In the genomic region with DNA sequence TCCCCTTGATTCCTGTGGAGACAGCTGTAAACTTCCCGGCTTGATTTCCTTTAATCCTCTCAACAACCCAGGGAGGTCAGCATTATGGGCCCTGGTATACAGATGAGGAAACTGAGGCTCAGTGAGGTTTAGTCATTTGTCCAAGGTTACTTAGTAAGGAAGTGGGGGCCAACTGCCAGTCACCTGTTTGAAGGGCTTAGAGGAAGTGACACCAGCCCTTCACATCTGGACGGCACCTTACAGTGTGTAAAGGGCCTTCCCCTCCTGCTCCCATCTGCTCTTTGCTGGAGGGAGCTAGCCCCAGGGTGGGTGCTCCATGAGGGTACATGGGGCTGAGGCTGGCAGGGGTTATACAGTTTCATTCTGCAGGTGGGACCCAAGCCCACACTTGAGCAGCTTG, we compare ENCODE assay signal across 24 cellular contexts. TPM values are rescaled to one million over a fixed set of nuclear protein-coding genes. Genes with fewer than 3 reads are reported as not detected.
DNase-seq lines count a peak whose midpoint lies in the region; ATAC-seq, FAIRE-seq and TF ChIP-seq lines count a peak whose summit lies in the region.
"Had no signal": no experiment of that assay in that cellular context is flagged by ENCODE, and none has a peak within 500 bp of the region (broad histone marks: within the 10 kb centered on the region; RNA-seq: fewer than 3 reads in every experiment).

No MANE protein-coding gene starts in this region.

- 78 to 90% methylated on average over 2 of the region's 2 CpGs for WGBS in sigmoid colon, 2 donors

- TF ChIP-seq CTCF in endothelial cell (IDR thresholded peaks at IDR 0.05; ENCODE audit: unreplicated experiment), result no peak
- no peak for TF ChIP-seq CTCF in sigmoid colon (IDR thresholded peaks at IDR 0.05)

- no peak for DNase-seq in activated naive CD4-positive, alpha-beta T cell treated with anti-CD3 and anti-CD28 coated beads, Interleukin-2, amount 50 U/mL, for 72 hours (ENCODE audit: low spot score in 2 of 2)
- DNase-seq in activated naive CD4-positive, alpha-beta T cell treated with Interleukin-2 at 50 U/mL for 16 hours, result no peak
- DNase-seq in GM12892 (ENCODE audit: insufficient read length), result no peak
- no peak for DNase-seq in endothelial cell (ENCODE audit: low spot score)
- no peak for DNase-seq in sigmoid colon
- DNase-seq in NCI-H1694 (lab: John Stamatoyannopoulos, UW), result no peak
- DNase-seq in activated naive CD8-positive, alpha-beta T cell treated with anti-CD3 and anti-CD28 coated beads for 36 hours, result no peak
- no peak for DNase-seq in erythroblast (lab: John Stamatoyannopoulos, UW)
- DNase-seq: Caco-2, DMS153, EL, HFFc6, IMR-90, Karpas-422, MG63, NCI-H1105 treated with DMSO at 0.1 percent for 48 hours, NCI-H187, NCI-H226, NCI-H524 treated with DMSO at 0.1 percent for 48 hours, SIG-M5 had no signal

- peaks cover 24 to 99% (median 89%) of the 10 kb centered on the region in 4 donors for H3K36me3 ChIP-seq in sigmoid colon

- H3K4me1 ChIP-seq in sigmoid colon, result peaks cover 0 to 57% (median 30%) of the 10 kb centered on the region in 4 donors
- H3K4me1 ChIP-seq: A549, Caco-2 had no signal

- TF ChIP-seq POLR2A in GM12892 (IDR thresholded peaks at IDR 0.05; ENCODE audit: low read depth, low read length), result no peak
- no peak for TF ChIP-seq POLR2A in sigmoid colon (IDR thresholded peaks at IDR 0.05)
- no peak for TF ChIP-seq POLR2A in erythroblast (IDR thresholded peaks at IDR 0.05; ENCODE audit: low read length)

- H3K9me3 Mint-ChIP-seq in activated naive CD4-positive, alpha-beta T cell treated with anti-CD3 and anti-CD28 coated beads, Interleukin-2, amount 50 U/mL, for 72 hours, result no peaks in the 10 kb centered on the region
- no peaks in the 10 kb centered on the region for H3K9me3 Mint-ChIP-seq in endothelial cell (ENCODE audit: unreplicated experiment)
- H3K9me3 Mint-ChIP-seq in activated naive CD8-positive, alpha-beta T cell treated with anti-CD3 and anti-CD28 coated beads for 36 hours, result no peaks in the 10 kb centered on the region
- H3K9me3 Mint-ChIP-seq: CD14-positive monocyte, HFFc6 had no signal

- ATAC-seq in activated naive CD4-positive, alpha-beta T cell treated with anti-CD3 and anti-CD28 coated beads, Interleukin-2, amount 50 U/mL, for 72 hours, result peak in 1 of 2 donors; percentile 36
- ATAC-seq: A549 had no signal

- H3K27ac Mint-ChIP-seq in activated naive CD4-positive, alpha-beta T cell treated with anti-CD3 and anti-CD28 coated beads, Interleukin-2, amount 50 U/mL, for 72 hours, result peak overlapping the region; percentile 75 to 80
- H3K27ac Mint-ChIP-seq in endothelial cell (ENCODE audit: unreplicated experiment), result peak overlapping the region; percentile 24
- H3K27ac Mint-ChIP-seq in activated naive CD8-positive, alpha-beta T cell treated with anti-CD3 and anti-CD28 coated beads for 36 hours, result no peak overlapping the region
- H3K27ac Mint-ChIP-seq: HFFc6 had no signal

- no peaks in the 10 kb centered on the region for H3K9me3 ChIP-seq in sigmoid colon
- H3K9me3 ChIP-seq: A549, Caco-2, MG63 had no signal

- H3K4me1 Mint-ChIP-seq in endothelial cell (ENCODE audit: unreplicated experiment), result peaks cover 17% of the 10 kb centered on the region
- peaks cover 4% of the 10 kb centered on the region for H3K4me1 Mint-ChIP-seq in activated naive CD8-positive, alpha-beta T cell treated with anti-CD3 and anti-CD28 coated beads for 36 hours

- intact Hi-C loops in sigmoid colon (cut with DNase I), result no loop called here

- H3K4me3 ChIP-seq in sigmoid colon, result no peak overlapping the region
- H3K4me3 ChIP-seq: A549, MG63 had no signal

- TF ChIP-seq EP300 in sigmoid colon (IDR thresholded peaks at IDR 0.05), result no peak

- H3K4me3 Mint-ChIP-seq in endothelial cell (ENCODE audit: unreplicated experiment), result no peak overlapping the region
- H3K4me3 Mint-ChIP-seq in activated naive CD8-positive, alpha-beta T cell treated with anti-CD3 and anti-CD28 coated beads for 36 hours, result no peak overlapping the region
- H3K4me3 Mint-ChIP-seq: CD14-positive monocyte, HFFc6 had no signal

- H3K27ac ChIP-seq in sigmoid colon, result peak overlapping the region in 3 of 4 donors; percentile 66 to 97 (median 70)
- H3K27ac ChIP-seq: A549 had no signal

- H3K27me3 ChIP-seq in sigmoid colon, result no peaks in the 10 kb centered on the region
- H3K27me3 ChIP-seq: MG63 had no signal

- FAIRE-seq in GM12892 (lab: Jason Lieb, UNC), result peak; percentile 30
- FAIRE-seq: A549, H54 had no signal

- H3K36me3 Mint-ChIP-seq in activated naive CD4-positive, alpha-beta T cell treated with anti-CD3 and anti-CD28 coated beads, Interleukin-2, amount 50 U/mL, for 72 hours, result no peaks in the 10 kb centered on the region
- peaks cover 25% of the 10 kb centered on the region for H3K36me3 Mint-ChIP-seq in endothelial cell (ENCODE audit: low read depth, unreplicated experiment)
- peaks cover 4% of the 10 kb centered on the region for H3K36me3 Mint-ChIP-seq in activated naive CD8-positive, alpha-beta T cell treated with anti-CD3 and anti-CD28 coated beads for 36 hours

- H3K27me3 Mint-ChIP-seq in endothelial cell (ENCODE audit: unreplicated experiment), result peaks cover 3% of the 10 kb centered on the region
- H3K27me3 Mint-ChIP-seq in activated naive CD8-positive, alpha-beta T cell treated with anti-CD3 and anti-CD28 coated beads for 36 hours, result no peaks in the 10 kb centered on the region

RNA-seq across cellular contexts. Expression of a gene that starts 12.1 kb away (rescaled TPM):
- total RNA-seq in activated naive CD4-positive, alpha-beta T cell treated with anti-CD3 and anti-CD28 coated beads, Interleukin-2, amount 50 U/mL, for 72 hours, result 10 to 100 TPM; 13.9 to 16.5 TPM
- polyA plus RNA-seq in GM12892 (2012; ENCODE audit: missing spikeins), result 4.0 TPM
- total RNA-seq in endothelial cell (ENCODE audit: unreplicated experiment) (124 TPM), sigmoid colon (100 to 1,000 TPM in 1 of 4 donors, 10 to 100 TPM in 3; 23.9 to 109 (median 51.6) TPM)
- 10 to 100 TPM in 1 of 3 donors, 1 to 10 TPM in 2; 8.4 to 22.5 (median 9.7) TPM for polyA plus RNA-seq in sigmoid colon
- total RNA-seq in activated naive CD8-positive, alpha-beta T cell treated with anti-CD3 and anti-CD28 coated beads for 36 hours, result 10 to 100 TPM; 14.2 to 16.6 TPM

RNA-seq across cellular contexts. Expression of a gene that starts 35.3 kb away (rescaled TPM):
- not detected for total RNA-seq in activated naive CD4-positive, alpha-beta T cell treated with anti-CD3 and anti-CD28 coated beads, Interleukin-2, amount 50 U/mL, for 72 hours
- 0.70 TPM for polyA plus RNA-seq in GM12892 (2012; ENCODE audit: missing spikeins)
- total RNA-seq in endothelial cell (ENCODE audit: unreplicated experiment), result 0.54 TPM
- total RNA-seq in sigmoid colon, result under 1 TPM in 1 of 4 donors, not detected in 3; 0.36 TPM
- under 1 TPM in 1 of 3 donors, not detected in 2; 0.15 TPM for polyA plus RNA-seq in sigmoid colon
- total RNA-seq in activated naive CD8-positive, alpha-beta T cell treated with anti-CD3 and anti-CD28 coated beads for 36 hours, result under 1 TPM; 0.40 to 0.41 TPM
- total RNA-seq: Caco-2, HT-29 had no signal
- polyA plus RNA-seq: CD14-positive monocyte had no signal

RNA-seq across cellular contexts. Expression of a gene that starts 35.4 kb away (rescaled TPM):
- total RNA-seq in activated naive CD4-positive, alpha-beta T cell treated with anti-CD3 and anti-CD28 coated beads, Interleukin-2, amount 50 U/mL, for 72 hours, result 10 to 100 TPM; 55.3 to 70.3 TPM
- 74.4 TPM for polyA plus RNA-seq in GM12892 (2012; ENCODE audit: missing spikeins)
- total RNA-seq in endothelial cell (ENCODE audit: unreplicated experiment) (58.9 TPM), sigmoid colon (100 to 1,000 TPM in 1 of 4 donors, 10 to 100 TPM in 3; 47.9 to 149 (median 71.1) TPM)
- 100 to 1,000 TPM in 2 of 3 donors, 10 to 100 TPM in 1; 96.9 to 136 (median 126) TPM for polyA plus RNA-seq in sigmoid colon
- 100 to 1,000 TPM; 131 to 140 TPM for total RNA-seq in activated naive CD8-positive, alpha-beta T cell treated with anti-CD3 and anti-CD28 coated beads for 36 hours
